ENCODE assay signal across 1 cellular context in genomic region chr10:45373783-45374450, GRCh38.
TF ChIP-seq lines count a peak whose summit lies in the region.

ALOX5 (plus strand) TSS chr10:45374216; CDS start chr10:45374280, 64 bp downstream.

TF ChIP-seq in K562, 482 proteins besides CTCF, POLR2A, EP300 and RAD21 (continued from another document):
- TF ChIP-seq MGA (IDR thresholded peaks at IDR 0.05), result peak; percentile 90
- TF ChIP-seq ATF4 (CRISPR knock-in tag; IDR thresholded peaks at IDR 0.05), result 0 out of 2 replicates have a peak, but pooled peaks have one; percentile 10
- TF ChIP-seq PHF8 (IDR thresholded peaks at IDR 0.05; ENCODE audit: borderline replicate concordance, low read length), result peak; percentile 66; the same call in 1 of the 2 replicates
- TF ChIP-seq CREB5 (CRISPR knock-in tag; IDR thresholded peaks at IDR 0.05), result no peak
- TF ChIP-seq TBP (optimal IDR thresholded peaks at IDR 0.05; ENCODE audit: low read depth, low read length), result peak; percentile 17
- TF ChIP-seq NRF1 (conservative IDR thresholded peaks at IDR 0.05 in 1 of 2, IDR thresholded peaks at IDR 0.05 in 1 of 2), result peak in 1 of 2 experiments; percentile 37; a peak in 1 of 4 replicates
- no peak for TF ChIP-seq ZNF584 (CRISPR knock-in tag; IDR thresholded peaks at IDR 0.05; ENCODE audit: low read depth)
- peak; percentile 8; the same call in 1 of the 2 replicates for TF ChIP-seq RNF2 (IDR thresholded peaks at IDR 0.05)
- TF ChIP-seq DACH1 (IDR thresholded peaks at IDR 0.05; ENCODE audit: partially characterized antibody), result no peak
- peak; percentile 82 for TF ChIP-seq CXXC5 (CRISPR knock-in tag; IDR thresholded peaks at IDR 0.05)
- TF ChIP-seq ELK1 (CRISPR knock-in tag; IDR thresholded peaks at IDR 0.05), result no peak
- no peak for TF ChIP-seq POLR2B (IDR thresholded peaks at IDR 0.05; ENCODE audit: low read depth, partially characterized antibody)
- TF ChIP-seq ATF7 (IDR thresholded peaks at IDR 0.05), result peak; percentile 26; the same call in 1 of the 2 replicates
- TF ChIP-seq ZFX (CRISPR knock-in tag; IDR thresholded peaks at IDR 0.05), result peak; percentile 69
- TF ChIP-seq TAF7 (tag; IDR thresholded peaks at IDR 0.05), result no peak
- 0 out of 2 replicates have a peak, but pooled peaks have one; percentile 36 for TF ChIP-seq CAMTA2 (CRISPR knock-in tag; conservative IDR thresholded peaks at IDR 0.05)
- TF ChIP-seq KDM1A (IDR thresholded peaks at IDR 0.05), result peak in 1 of 2 experiments; percentile 3; a peak in 1 of 4 replicates
- TF ChIP-seq HNRNPL (IDR thresholded peaks at IDR 0.05; ENCODE audit: low read depth, low read length), result peak; percentile 52; the same call in 1 of the 2 replicates
- no peak for TF ChIP-seq PURB (CRISPR knock-in tag; IDR thresholded peaks at IDR 0.05; ENCODE audit: low read depth)
- no peak for TF ChIP-seq ZNF57 (CRISPR knock-in tag; IDR thresholded peaks at IDR 0.05)
- TF ChIP-seq ZBTB1 (CRISPR knock-in tag; IDR thresholded peaks at IDR 0.05; ENCODE audit: borderline replicate concordance, low read depth), result no peak
- TF ChIP-seq CSDE1 (IDR thresholded peaks at IDR 0.05), result no peak; a peak in 1 of 4 replicates
- TF ChIP-seq TFAP4 (CRISPR knock-in tag; IDR thresholded peaks at IDR 0.05; ENCODE audit: borderline replicate concordance), result peak; percentile 31; the same call in 1 of the 2 replicates
- peak; percentile 46 for TF ChIP-seq CCNT2 (IDR thresholded peaks at IDR 0.05; ENCODE audit: borderline replicate concordance, extremely low read depth, insufficient read length, low read depth, low read length)
- peak; percentile 53; the same call in 1 of the 2 replicates for TF ChIP-seq POLR2G (IDR thresholded peaks at IDR 0.05; ENCODE audit: low read depth, low read length)
TF ChIP-seq in K562: peak in this region for 51.
